Comparison of ENCODE assay signal across 1 cellular context in the genomic region with DNA sequence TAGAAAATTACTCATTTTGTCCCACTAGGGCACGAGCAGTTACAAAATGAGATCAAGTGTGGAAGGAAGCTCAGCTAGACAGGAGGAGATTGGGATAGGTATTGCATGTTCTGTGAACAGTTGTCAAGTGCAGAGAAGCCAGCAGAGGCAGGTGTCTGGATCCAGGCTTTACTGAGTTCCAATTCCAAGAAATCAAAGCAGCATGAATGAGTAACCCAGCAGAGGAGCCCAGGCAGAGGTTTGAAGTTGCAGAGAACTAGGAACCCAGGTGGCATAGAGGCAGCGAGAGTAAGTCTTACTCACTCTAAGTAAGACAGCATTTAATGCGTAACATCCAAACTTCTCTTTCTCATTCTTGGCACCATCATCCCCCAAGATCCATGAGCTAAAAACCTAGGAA.
TF ChIP-seq lines count a peak whose summit lies in the region.

No MANE protein-coding gene starts in this region.

TF ChIP-seq in H1, 55 proteins besides CTCF, POLR2A, EP300 and RAD21:
- TF ChIP-seq E2F6 (IDR thresholded peaks at IDR 0.05) (no peak), GTF2F1 (IDR thresholded peaks at IDR 0.05; ENCODE audit: borderline replicate concordance, low read depth, low read length) (no peak), SP2 (IDR thresholded peaks at IDR 0.05; ENCODE audit: low read length) (no peak), JUN (IDR thresholded peaks at IDR 0.05; ENCODE audit: low read depth, low read length) (no peak), TCF12 (IDR thresholded peaks at IDR 0.05; ENCODE audit: low read depth, low read length) (no peak), NANOG (IDR thresholded peaks at IDR 0.05; ENCODE audit: insufficient read depth, low read depth, low read length, poor library complexity, severe bottlenecking) (no peak), NRF1 (IDR thresholded peaks at IDR 0.05; ENCODE audit: low read depth, low read length) (no peak), CBX5 (IDR thresholded peaks at IDR 0.05; ENCODE audit: low read depth, low read length) (no peak), TBP (IDR thresholded peaks at IDR 0.05; ENCODE audit: low read depth, low read length) (no peak), YY1 (IDR thresholded peaks at IDR 0.05; ENCODE audit: low read depth, low read length) (no peak), RBBP5 (IDR thresholded peaks at IDR 0.05; ENCODE audit: borderline replicate concordance, low read depth, low read length) (no peak), CEBPB (IDR thresholded peaks at IDR 0.05; ENCODE audit: low read depth, low read length) (no peak), BRCA1 (IDR thresholded peaks at IDR 0.05; ENCODE audit: low read depth, low read length) (no peak), RNF2 (IDR thresholded peaks at IDR 0.05; ENCODE audit: borderline replicate concordance, low read depth, low read length, missing control alignments, poor library complexity, severe bottlenecking) (no peak), KDM4A (IDR thresholded peaks at IDR 0.05; ENCODE audit: low read depth, low read length, severe bottlenecking) (no peak), ASH2L (IDR thresholded peaks at IDR 0.05; ENCODE audit: low read length) (no peak), MAX (IDR thresholded peaks at IDR 0.05) (no peak), POU5F1 (IDR thresholded peaks at IDR 0.05; ENCODE audit: low read depth, low read length) (no peak)
